ENCODE assay signal across 9 cellular contexts in the genomic region with DNA sequence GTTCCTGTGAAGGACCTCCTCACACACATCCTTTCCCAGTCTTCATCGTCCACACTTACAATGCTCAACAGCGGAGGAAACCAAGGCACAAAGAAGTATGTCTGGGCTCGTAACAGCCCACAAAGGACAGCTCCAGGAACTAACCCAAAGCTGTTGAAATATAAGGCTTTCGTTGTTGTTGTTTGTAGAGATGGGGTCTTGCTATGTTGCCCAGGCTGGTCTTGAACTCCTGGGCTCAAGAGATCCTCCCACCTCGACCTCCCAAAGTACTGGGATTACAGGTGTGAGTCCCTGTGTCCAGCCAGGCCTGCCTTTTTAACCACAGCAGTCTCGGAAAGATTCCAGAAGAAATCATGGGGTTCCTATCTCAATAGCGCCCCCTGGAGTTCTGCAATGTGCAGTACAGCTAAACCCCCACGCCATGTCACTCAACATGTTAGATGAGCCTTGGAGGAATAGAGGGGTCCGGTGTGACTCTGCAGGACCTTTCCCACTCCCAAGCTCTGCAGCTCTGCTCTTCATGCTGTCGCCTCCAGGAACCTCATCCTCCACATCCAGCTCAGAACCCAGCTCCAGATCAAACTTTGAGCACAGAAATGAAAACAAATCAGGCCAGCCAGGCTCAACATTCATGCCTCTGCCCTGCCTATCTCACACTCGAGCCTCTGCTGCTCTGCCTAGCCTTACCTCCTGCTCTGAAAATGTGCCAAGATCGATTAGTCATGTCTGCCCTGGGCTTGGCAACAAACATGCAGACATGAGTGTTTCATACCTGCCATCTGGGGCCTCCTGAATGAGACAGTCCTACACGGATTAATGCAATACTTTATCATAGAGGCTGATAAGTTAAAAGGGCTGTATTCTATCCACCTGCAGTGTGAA. TPM values are rescaled to one million over a fixed set of nuclear protein-coding genes. Genes with fewer than 3 reads are reported as not detected.
DNase-seq lines count a peak whose midpoint lies in the region; ATAC-seq, FAIRE-seq and TF ChIP-seq lines count a peak whose summit lies in the region.
"Had no signal": no experiment of that assay in that cellular context is flagged by ENCODE, and none has a peak within 500 bp of the region (broad histone marks: within the 10 kb centered on the region; RNA-seq: fewer than 3 reads in every experiment).

No MANE protein-coding gene starts in this region.

- no peak overlapping the region for H3K27ac ChIP-seq in Peyer's patch

- no peaks in the 10 kb centered on the region for H3K9me3 ChIP-seq in Peyer's patch
- H3K9me3 ChIP-seq in mucosa of descending colon, result no peaks in the 10 kb centered on the region

- ATAC-seq in mucosa of descending colon (peak; percentile 59), GM18868 (IDR thresholded peaks at IDR 0.05; ENCODE audit: unreplicated experiment) (no peak)

- H3K4me1 ChIP-seq in Peyer's patch (peaks cover 0 to 9% (median 0%) of the 10 kb centered on the region in 4 donors), mucosa of descending colon (ENCODE audit: low read depth) (no peaks in the 10 kb centered on the region)

- H3K36me3 ChIP-seq in Peyer's patch (no peaks in the 10 kb centered on the region), bronchial epithelial cell (ENCODE audit: control insufficient read depth, insufficient read depth, low read length) (no peaks in the 10 kb centered on the region), mucosa of descending colon (ENCODE audit: low read depth) (no peaks in the 10 kb centered on the region)

- no peak for FAIRE-seq in bronchial epithelial cell (lab: Jason Lieb, UNC)

- H3K4me3 ChIP-seq in HFF-Myc (replicated peaks; ENCODE audit: low read depth, low read length) (no peak overlapping the region), Peyer's patch (no peak overlapping the region), bronchial epithelial cell (ENCODE audit: low read depth, low read length) (no peak overlapping the region), mucosa of descending colon (no peak overlapping the region)

- DNase-seq in COLO668 (lab: John Stamatoyannopoulos, UW; ENCODE audit: unreplicated experiment), result peak; percentile 1
- no peak for DNase-seq in HFF-Myc (ENCODE audit: extremely low read depth, low read depth)
- no peak for DNase-seq in Peyer's patch
- DNase-seq in bronchial epithelial cell (ENCODE audit: low read depth), result peak; percentile 54
- DNase-seq in mucosa of descending colon, result peak in 1 of 3 donors; percentile 67
- no peak for DNase-seq in hypothalamus (lab: John Stamatoyannopoulos, UW)
- no peak for DNase-seq in amniotic stem cell (lab: John Stamatoyannopoulos, UW)
- DNase-seq: naive B cell had no signal

- TF ChIP-seq POLR2A in Peyer's patch (IDR thresholded peaks at IDR 0.05), result no peak

- no peaks in the 10 kb centered on the region for H3K27me3 ChIP-seq in Peyer's patch
- H3K27me3 ChIP-seq in bronchial epithelial cell (ENCODE audit: control insufficient read depth, insufficient read depth, low read length), result no peaks in the 10 kb centered on the region

- TF ChIP-seq CTCF in HFF-Myc (IDR thresholded peaks at IDR 0.05; ENCODE audit: low read depth, low read length, missing control alignments) (peak; percentile 80), Peyer's patch (IDR thresholded peaks at IDR 0.05) (peak in 5 of 6 experiments; percentile 1 to 75 (median 64)), bronchial epithelial cell (IDR thresholded peaks at IDR 0.05; ENCODE audit: insufficient read depth, low read length, severe bottlenecking) (peak; percentile 41), mucosa of descending colon (IDR thresholded peaks at IDR 0.05) (peak; percentile 38)

- intact Hi-C loops in mucosa of descending colon (cut with DNase I, micrococcal nuclease), result no loop called here

RNA-seq across cellular contexts. Expression of a gene that starts 7.5 kb away (rescaled TPM):
- total RNA-seq in Peyer's patch (10 to 100 TPM in 3 of 4 donors, 1 to 10 TPM in 1; 7.6 to 26.9 (median 18.3) TPM), bronchial epithelial cell (0.51 and 1.1 TPM in 2 replicates), mucosa of descending colon (10 to 100 TPM in 1 of 3 donors, 1 to 10 TPM in 2; 5.0 to 13.1 (median 7.8) TPM)

RNA-seq across cellular contexts. Expression of a gene that starts 59.2 kb away (rescaled TPM):
- total RNA-seq in Peyer's patch (not detected), bronchial epithelial cell (not detected in 2 replicates), mucosa of descending colon (not detected)

Comparison
In these comparisons a context has a peak if more than half of its experiments do, and no peak if none do; other contexts are left out.
1. DNase-seq: peak in COLO668 (single experiment) and bronchial epithelial cell (single experiment); none in HFF-Myc (single experiment), Peyer's patch (0 of 3), hypothalamus (0 of 51) and amniotic stem cell (single experiment).
2. Peak in every context shown above with its lines, with median percentiles within 50 percentile points of each other: CTCF ChIP-seq.